In the genomic region with DNA sequence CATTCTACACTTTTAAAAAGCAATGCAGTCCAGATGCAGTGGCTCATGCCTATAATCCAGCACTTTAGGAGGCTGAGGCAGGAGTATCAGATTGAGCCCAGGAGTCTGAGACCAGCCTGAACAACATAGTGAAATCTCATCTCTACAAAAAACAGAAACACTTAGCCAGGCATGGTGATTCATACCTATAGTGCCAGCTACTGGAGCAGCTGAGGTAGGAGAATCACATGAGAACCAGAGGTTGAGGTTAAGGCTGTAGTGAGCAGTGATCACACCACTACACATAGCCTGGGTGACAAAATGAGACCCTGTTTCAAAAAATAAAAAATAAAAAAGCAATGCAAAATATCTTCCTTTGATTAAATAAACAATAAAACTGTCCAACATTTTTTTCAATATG, we compare ENCODE assay signal across 16 cellular contexts.
DNase-seq lines count a peak whose midpoint lies in the region; ATAC-seq and TF ChIP-seq lines count a peak whose summit lies in the region.
"Had no signal": no experiment of that assay in that cellular context is flagged by ENCODE, and none has a peak within 500 bp of the region (broad histone marks: within the 10 kb centered on the region; RNA-seq: fewer than 3 reads in every experiment).

No MANE protein-coding gene starts in this region.

- POLR2A ChIA-PET in OCI-LY7 (lab: Charles Lee) = no interaction called here

- no peak overlapping the region for H3K27ac ChIP-seq in OCI-LY7 (ENCODE audit: low read depth, low read length, poor library complexity, severe bottlenecking)
- no peak overlapping the region for H3K27ac ChIP-seq in transverse colon
- H3K27ac ChIP-seq: 22Rv1, BLaER1 had no signal

- intact Hi-C loops in OCI-LY7 (cut with micrococcal nuclease; ENCODE audit: unreplicated experiment) = no loop called here
- intact Hi-C loops in transverse colon (cut with DNase I; ENCODE audit: low total_unique reads) = no loop called here

- in situ Hi-C loops in transverse colon (cut with MboI; ENCODE audit: low pct_ligation_motif_present in 1 of 4, low pct_unique_long_range_greater_than_20kb in 1 of 4, low sequenced_read_pairs in 3 of 4) = no loop called here

- H3K4me3 ChIP-seq in epithelial cell of esophagus (ENCODE audit: low read length) (no peak overlapping the region), OCI-LY7 (ENCODE audit: low read depth, low read length, poor library complexity, severe bottlenecking) (no peak overlapping the region), transverse colon (no peak overlapping the region)
- H3K4me3 ChIP-seq: BLaER1 had no signal

- no peaks in the 10 kb centered on the region for H3K79me2 ChIP-seq in OCI-LY7 (ENCODE audit: insufficient read depth, low read depth, low read length)

- CTCF ChIA-PET in OCI-LY7 (lab: Charles Lee; ENCODE audit: unreplicated experiment) = no interaction called here

- no peaks in the 10 kb centered on the region for H4K20me1 ChIP-seq in OCI-LY7 (ENCODE audit: insufficient read depth, low read length)
- H4K20me1 ChIP-seq: BLaER1 had no signal

- H3K4me2 ChIP-seq in OCI-LY7 (ENCODE audit: low read length) = no peak overlapping the region
- H3K4me2 ChIP-seq: BLaER1 had no signal

- no peaks in the 10 kb centered on the region for H3K27me3 ChIP-seq in transverse colon
- H3K27me3 ChIP-seq: BLaER1 had no signal

- H3K9me2 ChIP-seq in OCI-LY7 (ENCODE audit: insufficient read depth, low read length) = no peaks in the 10 kb centered on the region

- H3K4me1 ChIP-seq in OCI-LY7 (ENCODE audit: insufficient read depth, low read length, poor library complexity, severe bottlenecking) = no peaks in the 10 kb centered on the region
- no peaks in the 10 kb centered on the region for H3K4me1 ChIP-seq in transverse colon
- H3K4me1 ChIP-seq: BLaER1 had no signal

- ATAC-seq in HG03025 (IDR thresholded peaks at IDR 0.05; ENCODE audit: low FRiP score, unreplicated experiment) = no peak
- ATAC-seq: HCT116 had no signal

- no TSS peak for BruUV-seq in OCI-LY7 (replicated peaks; lab: Mats Ljungman, UMichigan)

- no peak for TF ChIP-seq CTCF in epithelial cell of esophagus (IDR thresholded peaks at IDR 0.05; ENCODE audit: insufficient read depth, low read depth, low read length, missing control alignments)
- TF ChIP-seq CTCF in OCI-LY7 (conservative IDR thresholded peaks at IDR 0.05; ENCODE audit: low read length) = no peak
- no peak for TF ChIP-seq CTCF in transverse colon (IDR thresholded peaks at IDR 0.05)

- H3K36me3 ChIP-seq in OCI-LY7 (ENCODE audit: insufficient read depth, low read length) = no peaks in the 10 kb centered on the region
- no peaks in the 10 kb centered on the region for H3K36me3 ChIP-seq in transverse colon
- H3K36me3 ChIP-seq: BLaER1 had no signal

- no peak overlapping the region for H2AFZ ChIP-seq in OCI-LY7 (ENCODE audit: low read length)

- H3K9me3 ChIP-seq in OCI-LY7 (ENCODE audit: low read length) = no peaks in the 10 kb centered on the region
- H3K9me3 ChIP-seq in transverse colon = no peaks in the 10 kb centered on the region
- H3K9me3 ChIP-seq: BLaER1 had no signal

- DNase-seq in DMS53 (lab: John Stamatoyannopoulos, UW) (peak; percentile 56), DMS53 treated with DMSO at 0.1 percent for 48 hours (lab: John Stamatoyannopoulos, UW; ENCODE audit: unreplicated experiment) (no peak), HT1080 (ENCODE audit: low read depth) (peak; percentile 8), epithelial cell of esophagus (ENCODE audit: low read depth) (peak; percentile 6), OCI-LY7 (ENCODE audit: low spot score) (no peak), transverse colon (no peak)
- no peak for DNase-seq in activated T-cell treated with anti-CD3 and anti-CD28 coated beads, Interleukin-2, amount 50 U/mL, for 48 hours
- DNase-seq: KBM-7, NCI-H1092, NCI-H345, NCI-H69, SHP77 had no signal

- TF ChIP-seq EP300 in transverse colon (IDR thresholded peaks at IDR 0.05; ENCODE audit: low read depth) = no peak

- no peak for TF ChIP-seq POLR2A in transverse colon (IDR thresholded peaks at IDR 0.05)

Comparison
In these comparisons a context has a peak if more than half of its experiments do, and no peak if none do; other contexts are left out.
1. DNase-seq: peak in DMS53 (single experiment), HT1080 (single experiment) and epithelial cell of esophagus (single experiment); none in DMS53 treated with DMSO at 0.1 percent for 48 hours (single experiment), OCI-LY7 (single experiment), transverse colon (single experiment) and activated T-cell treated with anti-CD3 and anti-CD28 coated beads, Interleukin-2, amount 50 U/mL, for 48 hours (0 of 2).